In the genomic region with DNA sequence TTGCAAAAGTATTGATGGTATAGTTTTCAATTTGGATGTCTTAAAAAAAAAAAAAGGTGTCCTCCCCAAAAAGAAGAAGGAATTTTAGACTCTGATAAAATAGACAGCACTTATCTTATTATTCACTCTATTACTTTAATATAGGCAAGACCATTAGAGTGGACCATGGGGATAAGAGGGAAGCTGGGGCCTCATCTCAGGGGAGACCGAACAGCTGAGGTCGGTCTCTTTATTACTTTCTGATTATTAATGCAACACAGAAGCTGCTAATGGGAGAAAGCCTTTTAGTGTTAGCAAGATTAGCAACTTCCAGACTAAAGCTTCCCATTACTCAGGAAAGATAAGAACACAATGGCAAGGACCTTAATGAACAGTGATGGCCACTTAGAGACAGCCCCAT, we compare ENCODE assay signal across 23 cellular contexts.
A peak's percentile ranks its signal among the peaks of the same experiment; 100 is the strongest.
DNase-seq lines count a peak whose midpoint lies in the region; ATAC-seq, FAIRE-seq and TF ChIP-seq lines count a peak whose summit lies in the region.
"Had no signal": no experiment of that assay in that cellular context is flagged by ENCODE, and none has a peak within 500 bp of the region (broad histone marks: within the 10 kb centered on the region; RNA-seq: fewer than 3 reads in every experiment).

No MANE protein-coding gene starts in this region.

- FAIRE-seq in D721Med (lab: Jason Lieb, UNC): peak; percentile 35
- FAIRE-seq: A204.1, GM12891, GM19239 had no signal

- H3K4me1 ChIP-seq in SJCRH30: no peaks in the 10 kb centered on the region
- H3K4me1 ChIP-seq: BLaER1 had no signal

- H3K36me3 Mint-ChIP-seq in glutamatergic neuron (ENCODE audit: unreplicated experiment): no peaks in the 10 kb centered on the region
- H3K36me3 Mint-ChIP-seq: CD14-positive monocyte; CD4-positive, alpha-beta memory T cell; CD4-positive, CD25-positive, alpha-beta regulatory T cell; CD8-positive, alpha-beta memory T cell had no signal

- no peaks in the 10 kb centered on the region for H3K9me3 Mint-ChIP-seq in glutamatergic neuron (ENCODE audit: unreplicated experiment)
- H3K9me3 Mint-ChIP-seq: CD4-positive, alpha-beta memory T cell; CD8-positive, alpha-beta memory T cell had no signal

- TF ChIP-seq CTCF in D721Med (IDR thresholded peaks at IDR 0.05; ENCODE audit: insufficient read depth, missing control alignments) (no peak), glutamatergic neuron (IDR thresholded peaks at IDR 0.05; ENCODE audit: partially characterized antibody, unreplicated experiment) (no peak), omental fat pad (IDR thresholded peaks at IDR 0.05) (no peak)

- DNase-seq in D721Med (ENCODE audit: insufficient read length, low spot score) (no peak), NCI-H82 treated with DMSO at 0.1 percent for 48 hours (lab: John Stamatoyannopoulos, UW; ENCODE audit: unreplicated experiment) (peak; percentile 85), glutamatergic neuron (peak; percentile 65), retina (peak; percentile 36), SJCRH30 (no peak), NCI-H69 (lab: John Stamatoyannopoulos, UW) (no peak), omental fat pad (ENCODE audit: low spot score) (no peak)
- DNase-seq in activated naive CD4-positive, alpha-beta T cell (lab: John Stamatoyannopoulos, UW): no peak
- DNase-seq: 8988T; ACHN; BE2C; C1 segment of cervical spinal cord; CD4-positive, alpha-beta memory T cell; CD4-positive, CD25-positive, alpha-beta regulatory T cell; CD8-positive, alpha-beta memory T cell; COR-L47; DMS79 treated with DMSO at 0.1 percent for 48 hours; GF-D8 had no signal

- no peak for ATAC-seq in omental fat pad (ENCODE audit: low FRiP score)

- no peak overlapping the region for H3K27ac ChIP-seq in SJCRH30
- H3K27ac ChIP-seq: BLaER1 had no signal

- peaks cover 51% of the 10 kb centered on the region for H3K4me1 Mint-ChIP-seq in glutamatergic neuron (ENCODE audit: low read depth, unreplicated experiment)
- H3K4me1 Mint-ChIP-seq: CD4-positive, alpha-beta memory T cell; CD4-positive, CD25-positive, alpha-beta regulatory T cell had no signal

- no peak overlapping the region for H3K4me3 ChIP-seq in SJCRH30
- H3K4me3 ChIP-seq: BLaER1 had no signal

- peak overlapping the region; percentile 25 for H3K4me3 Mint-ChIP-seq in glutamatergic neuron (ENCODE audit: unreplicated experiment)
- H3K4me3 Mint-ChIP-seq: CD14-positive monocyte; CD4-positive, alpha-beta memory T cell; CD4-positive, CD25-positive, alpha-beta regulatory T cell; CD8-positive, alpha-beta memory T cell had no signal

- H3K27me3 ChIP-seq in SJCRH30: no peaks in the 10 kb centered on the region
- H3K27me3 ChIP-seq: BE2C, BLaER1 had no signal

- peak overlapping the region; percentile 85 for H3K27ac Mint-ChIP-seq in glutamatergic neuron (ENCODE audit: unreplicated experiment)
- H3K27ac Mint-ChIP-seq: CD14-positive monocyte; CD4-positive, alpha-beta memory T cell; CD4-positive, CD25-positive, alpha-beta regulatory T cell; CD8-positive, alpha-beta memory T cell had no signal

- no peaks in the 10 kb centered on the region for H3K36me3 ChIP-seq in SJCRH30
- H3K36me3 ChIP-seq: BE2C, BLaER1 had no signal

- no peaks in the 10 kb centered on the region for H3K9me3 ChIP-seq in SJCRH30 (replicated peaks)
- H3K9me3 ChIP-seq: BE2C, BLaER1 had no signal

- H3K27me3 Mint-ChIP-seq in glutamatergic neuron (ENCODE audit: unreplicated experiment): peaks cover 3% of the 10 kb centered on the region
- H3K27me3 Mint-ChIP-seq: CD4-positive, CD25-positive, alpha-beta regulatory T cell had no signal

Comparison
In these comparisons a context has a peak if more than half of its experiments do, and no peak if none do; other contexts are left out.
1. DNase-seq: peak in NCI-H82 treated with DMSO at 0.1 percent for 48 hours (single experiment), glutamatergic neuron (single experiment) and retina (single experiment); none in D721Med (single experiment), activated naive CD4-positive, alpha-beta T cell (0 of 4), SJCRH30 (0 of 2), NCI-H69 (single experiment) and omental fat pad (single experiment).